ENCODE assay signal across 8 cellular contexts in genomic region chr7:87219545-87220025, GRCh38. TPM values are rescaled to one million over a fixed set of nuclear protein-coding genes. Genes with fewer than 3 reads are reported as not detected.
A peak's percentile ranks its signal among the peaks of the same experiment; 100 is the strongest.
DNase-seq lines count a peak whose midpoint lies in the region; ATAC-seq and TF ChIP-seq lines count a peak whose summit lies in the region.

Gene TMEM243, minus strand, starts transcription at chr7:87219732. Its CDS starts 229 bp downstream, at chr7:87219503.

- H3K27ac ChIP-seq in BLaER1: peak within 1 kb of the TSS; percentile 96
- peak within 1 kb of the TSS; percentile 99 for H3K27ac ChIP-seq in OCI-LY3 (ENCODE audit: low read length)
- peak within 1 kb of the TSS; percentile 87 for H3K27ac ChIP-seq in muscle layer of duodenum (ENCODE audit: low read length)

- H3K4me3 ChIP-seq in BLaER1 (peak within 1 kb of the TSS; percentile 98), OCI-LY3 (ENCODE audit: low read length) (peak within 1 kb of the TSS; percentile 81), epithelial cell of proximal tubule (ENCODE audit: low read depth, low read length) (peak within 1 kb of the TSS; percentile 83), muscle layer of duodenum (ENCODE audit: low read depth in 1 of 2, low read length in 2 of 2) (peak within 1 kb of the TSS; percentile 90 to 95)

- no peaks in the 10 kb centered on the region for H3K9me3 ChIP-seq in BLaER1
- no peaks in the 10 kb centered on the region for H3K9me3 ChIP-seq in OCI-LY3 (ENCODE audit: insufficient read depth, low read length)
- no peaks in the 10 kb centered on the region for H3K9me3 ChIP-seq in muscle layer of duodenum (ENCODE audit: control insufficient read depth in 1 of 2, low read length in 2 of 2)

- ATAC-seq in GM19043 (IDR thresholded peaks at IDR 0.05; ENCODE audit: low read depth, unreplicated experiment) (peak; percentile 40), HG03354 (IDR thresholded peaks at IDR 0.05; ENCODE audit: poor library complexity, severe bottlenecking, unreplicated experiment) (peak; percentile 53)

- H3K36me3 ChIP-seq in BLaER1 (no peaks in the 10 kb centered on the region), OCI-LY3 (replicated peaks; ENCODE audit: low read depth, low read length) (peaks cover 31% of the 10 kb centered on the region), muscle layer of duodenum (ENCODE audit: control insufficient read depth in 1 of 2, insufficient read depth in 2 of 2, low read length in 2 of 2) (no peaks in the 10 kb centered on the region)

- H3K4me2 ChIP-seq in BLaER1 (peak within 1 kb of the TSS; percentile 99), OCI-LY3 (ENCODE audit: low read length) (peak within 1 kb of the TSS; percentile 95)

- H3K27me3 ChIP-seq in BLaER1: no peaks in the 10 kb centered on the region
- H3K27me3 ChIP-seq in OCI-LY3 (ENCODE audit: low read depth, low read length): peaks cover 28% of the 10 kb centered on the region
- H3K27me3 ChIP-seq in muscle layer of duodenum (ENCODE audit: low read depth, low read length): no peaks in the 10 kb centered on the region

- peak within 1 kb of the TSS; percentile 50; the same call in 1 of the 2 replicates for H2AFZ ChIP-seq in OCI-LY3 (ENCODE audit: low read depth, low read length)

- DNase-seq in activated T-cell treated with anti-CD3 and anti-CD28 coated beads for 4 hours (peak; percentile 77), epithelial cell of proximal tubule (ENCODE audit: low read depth) (no peak)
- peak; percentile 79 to 87 for DNase-seq in stimulated activated CD8-positive, alpha-beta memory T cell treated with anti-CD3 and anti-CD28 coated beads, Interleukin-7, amount 100 ng/mL, for 4 hours (ENCODE audit: low read depth in 2 of 2)

- H4K20me1 ChIP-seq in BLaER1: peaks cover 12% of the 10 kb centered on the region
- peaks cover 21% of the 10 kb centered on the region for H4K20me1 ChIP-seq in OCI-LY3 (ENCODE audit: insufficient read depth, low read length)

- peaks cover 49% of the 10 kb centered on the region for H3K79me2 ChIP-seq in OCI-LY3 (ENCODE audit: low read length)

- TF ChIP-seq CTCF in OCI-LY3 (IDR thresholded peaks at IDR 0.05; ENCODE audit: low read depth, low read length) (peak; percentile 48), epithelial cell of proximal tubule (conservative IDR thresholded peaks at IDR 0.05; ENCODE audit: low read depth, low read length) (peak; percentile 22)

- peaks cover 44% of the 10 kb centered on the region for H3K4me1 ChIP-seq in BLaER1
- H3K4me1 ChIP-seq in OCI-LY3 (ENCODE audit: low read length): peaks cover 40% of the 10 kb centered on the region
- H3K4me1 ChIP-seq in muscle layer of duodenum (ENCODE audit: control insufficient read depth in 1 of 2, insufficient read depth in 2 of 2, low read length in 2 of 2): peaks cover 6 to 19% of the 10 kb centered on the region in 2 donors

- H3K9ac ChIP-seq in BLaER1: peak within 1 kb of the TSS; percentile 96
- peak within 1 kb of the TSS; percentile 99 for H3K9ac ChIP-seq in OCI-LY3 (ENCODE audit: low read length)

RNA-seq across cellular contexts. Expression of gene TMEM243, which starts in this region (rescaled TPM):
- total RNA-seq in epithelial cell of proximal tubule: 36.2 and 37.3 TPM in 2 replicates
